Comparison of ENCODE assay signal across 8 cellular contexts in genomic region chr18:21612125-21613100, GRCh38. TPM values are rescaled to one million over a fixed set of nuclear protein-coding genes. Genes with fewer than 3 reads are reported as not detected.
A peak's percentile ranks its signal among the peaks of the same experiment; 100 is the strongest.
DNase-seq lines count a peak whose midpoint lies in the region; ATAC-seq and TF ChIP-seq lines count a peak whose summit lies in the region.

SNRPD1 (plus strand) TSS chr18:21612314; CDS start chr18:21612430, 116 bp downstream.

- peak; percentile 99 for ATAC-seq in HG02798 (IDR thresholded peaks at IDR 0.05; ENCODE audit: poor library complexity, unreplicated experiment)
- ATAC-seq in upper lobe of left lung (ENCODE audit: low FRiP score in 2 of 2): peak; percentile 99 to 100

- 1% methylated on average over 23 to 47 of the region's 59 CpGs for WGBS in upper lobe of left lung, 2 donors

- intact Hi-C loops in cardiac septum (cut with DNase I): loop anchor here (1.0 to 10.0 kb wide), 3 partner anchors 12 to 130 kb away; partner anchors contain the start of genes ABHD3, ESCO1 and MIB1

- TF ChIP-seq POLR2A in upper lobe of left lung (IDR thresholded peaks at IDR 0.05): peak in 2 of 4 donors; percentile 50 to 79

- TF ChIP-seq EP300 in upper lobe of left lung (IDR thresholded peaks at IDR 0.05): no peak

- H3K27me3 ChIP-seq in adipocyte (replicated peaks; ENCODE audit: control insufficient read depth, insufficient read depth, low read length) (no peaks in the 10 kb centered on the region), upper lobe of left lung (no peaks in the 10 kb centered on the region)

- H3K4me1 ChIP-seq in adipocyte (ENCODE audit: control insufficient read depth, insufficient read depth, low read length) (peaks cover 16% of the 10 kb centered on the region), upper lobe of left lung (peaks cover 7 to 21% (median 18%) of the 10 kb centered on the region in 4 donors)

- peak within 1 kb of the TSS; percentile 76 to 91 (median 90) for H3K27ac ChIP-seq in upper lobe of left lung

- H3K9me3 ChIP-seq in adipocyte (ENCODE audit: control insufficient read depth, low read length) (no peaks in the 10 kb centered on the region), upper lobe of left lung (no peaks in the 10 kb centered on the region)

- peak within 1 kb of the TSS; percentile 97 for H3K9ac ChIP-seq in adipocyte (ENCODE audit: low read length)

- peak; percentile 71 for DNase-seq in NCI-H1417 treated with DMSO at 0.1 percent for 48 hours (lab: John Stamatoyannopoulos, UW)
- peak; percentile 88 for DNase-seq in SW480 (ENCODE audit: low spot score)
- peak; percentile 96 for DNase-seq in adipocyte (ENCODE audit: low read depth)
- DNase-seq in cardiac septum (ENCODE audit: low spot score): peak; percentile 95
- DNase-seq in pons (ENCODE audit: low spot score): peak; percentile 83
- peak; percentile 90 to 99 for DNase-seq in upper lobe of left lung

- H3K36me3 ChIP-seq in adipocyte (ENCODE audit: control insufficient read depth, insufficient read depth, low read length, severe bottlenecking): peaks cover 7% of the 10 kb centered on the region
- H3K36me3 ChIP-seq in upper lobe of left lung: peaks cover 0 to 8% (median 2%) of the 10 kb centered on the region in 4 donors

- TF ChIP-seq CTCF in GM12875 (IDR thresholded peaks at IDR 0.05; ENCODE audit: borderline replicate concordance, insufficient read depth, low read depth, low read length) (peak; percentile 96), upper lobe of left lung (IDR thresholded peaks at IDR 0.05) (peak; percentile 92 to 97 (median 96))

- H3K4me3 ChIP-seq in GM12875 (ENCODE audit: low read depth, low read length): peak within 1 kb of the TSS; percentile 76
- H3K4me3 ChIP-seq in adipocyte (ENCODE audit: low read length): peak within 1 kb of the TSS; percentile 100
- H3K4me3 ChIP-seq in upper lobe of left lung: peak within 1 kb of the TSS; percentile 75 to 90 (median 80)

RNA-seq across cellular contexts. Expression of gene SNRPD1, which starts in this region (rescaled TPM):
- 24.0 TPM for total RNA-seq in cardiac septum
- total RNA-seq in upper lobe of left lung: 10 to 100 TPM in 4 of 6 donors, 1 to 10 TPM in 2; 2.1 to 35.8 (median 14.4) TPM

Comparison
In these comparisons a context has a peak if more than half of its experiments do, and no peak if none do; other contexts are left out.
1. Peak in every context shown above with its lines: DNase-seq, ATAC-seq, H3K4me3 ChIP-seq and H3K27ac ChIP-seq.